In the genomic region with DNA sequence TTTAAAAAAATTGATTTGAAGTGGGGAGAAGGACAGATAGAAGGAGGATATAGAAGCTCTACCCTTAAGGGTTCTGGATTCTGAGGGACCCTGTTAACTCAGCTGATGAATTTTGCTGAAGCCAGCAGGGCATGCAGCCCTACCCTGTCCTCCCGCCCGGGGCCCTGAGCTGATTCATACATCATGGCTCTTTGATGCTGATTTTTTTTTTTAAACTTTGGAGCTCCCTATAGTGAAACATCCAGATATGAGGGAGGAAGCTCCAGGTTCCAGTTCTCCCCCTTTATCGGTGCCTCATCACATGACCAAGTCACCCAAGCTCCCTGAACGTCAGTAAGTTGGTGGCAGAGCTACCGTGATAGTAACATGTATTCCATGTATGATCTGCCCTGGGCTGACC, we compare ENCODE assay signal across 1 cellular context.
TF ChIP-seq lines count a peak whose summit lies in the region.

No MANE protein-coding gene starts in this region.

TF ChIP-seq in endothelial cell of umbilical vein, 7 proteins besides CTCF, POLR2A, EP300 and RAD21:
- TF ChIP-seq, protein P1, sequence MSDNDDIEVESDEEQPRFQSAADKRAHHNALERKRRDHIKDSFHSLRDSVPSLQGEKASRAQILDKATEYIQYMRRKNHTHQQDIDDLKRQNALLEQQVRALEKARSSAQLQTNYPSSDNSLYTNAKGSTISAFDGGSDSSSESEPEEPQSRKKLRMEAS (IDR thresholded peaks at IDR 0.05; ENCODE audit: insufficient read depth, insufficient read length), result no peak
- no peak for TF ChIP-seq MYC (IDR thresholded peaks at IDR 0.05; ENCODE audit: low read depth, low read length)
- no peak for TF ChIP-seq GATA2 (IDR thresholded peaks at IDR 0.05; ENCODE audit: insufficient read depth, insufficient read length, low read depth, low read length)
- TF ChIP-seq EZH2 (IDR thresholded peaks at IDR 0.05; ENCODE audit: borderline replicate concordance, low read depth, low read length, severe bottlenecking), result no peak
- TF ChIP-seq FOS (IDR thresholded peaks at IDR 0.05; ENCODE audit: borderline replicate concordance, insufficient read depth, low read length), result no peak
- no peak for TF ChIP-seq JUN (IDR thresholded peaks at IDR 0.05; ENCODE audit: borderline replicate concordance, insufficient read depth, insufficient read length, low read depth)
- TF ChIP-seq POLR2AphosphoS5 (IDR thresholded peaks at IDR 0.05; ENCODE audit: insufficient read depth, low read depth, low read length), result peak; percentile 80
